In genomic region chr1:173867753-173868265, GRCh38 we compare ENCODE assay signal across 8 cellular contexts. TPM values are rescaled to one million over a fixed set of nuclear protein-coding genes. Genes with fewer than 3 reads are reported as not detected.
DNase-seq lines count a peak whose midpoint lies in the region; ATAC-seq, FAIRE-seq and TF ChIP-seq lines count a peak whose summit lies in the region.

Gene GAS5 (minus strand): TSS chr1:173867989.

- POLR2A ChIA-PET in AG04450 (lab: Yijun Ruan, JAX) (interaction anchor here (0.6 to 2.8 kb wide), 26 partner anchors 11 to 1125 kb away, joined by 3 to 32 read pairs (median 4); partner anchors contain the start of genes CENPL, PRDX6 and RC3H1), activated B cell treated with CpG ODN at 0.5 μM for 24 hours (lab: Charles Lee) (interaction anchor here (0.6 to 3.1 kb wide), 51 partner anchors 8 to 1687 kb away, joined by 3 to 49 read pairs (median 4); partner anchors contain the start of genes CACYBP, CENPL, DARS2 and KLHL20)

- H3K27ac Mint-ChIP-seq in activated B cell treated with CpG ODN at 0.5 μM for 24 hours: peak within 1 kb of the TSS; percentile 97

- peaks cover 70% of the 10 kb centered on the region for H3K36me3 Mint-ChIP-seq in activated B cell treated with CpG ODN at 0.5 μM for 24 hours (ENCODE audit: low read depth)

- H3K4me3 ChIP-seq in AG04450 (ENCODE audit: low read depth, low read length): peak within 1 kb of the TSS; percentile 95

- peaks cover 79% of the 10 kb centered on the region for H3K4me1 Mint-ChIP-seq in activated B cell treated with CpG ODN at 0.5 μM for 24 hours

- peak; percentile 84 for FAIRE-seq in islet of Langerhans (lab: Jason Lieb, UNC)

- peak within 1 kb of the TSS; percentile 79 for H3K27ac ChIP-seq in AG04450 (ENCODE audit: low read depth, low read length)

- CTCF ChIA-PET in AG04450 (lab: Charles Lee) (interaction anchor here (0.6 kb wide), 1 partner anchor 1166 kb away, joined by 4 read pairs; no protein-coding TSS in a partner anchor), activated B cell treated with CpG ODN at 0.5 μM for 24 hours (lab: Charles Lee) (interaction anchor here (1.1 kb wide), 1 partner anchor 438 kb away, joined by 3 read pairs; no protein-coding TSS in a partner anchor)

- H3K9me3 ChIP-seq in AG04450 (ENCODE audit: control insufficient read depth, insufficient read depth, low read length): no peaks in the 10 kb centered on the region

- no peaks in the 10 kb centered on the region for H3K27me3 Mint-ChIP-seq in activated B cell treated with CpG ODN at 0.5 μM for 24 hours

- H3K9me3 Mint-ChIP-seq in activated B cell treated with CpG ODN at 0.5 μM for 24 hours: no peaks in the 10 kb centered on the region

- ATAC-seq in GM18907 (IDR thresholded peaks at IDR 0.05; ENCODE audit: unreplicated experiment) (peak; percentile 79), HG03159 (IDR thresholded peaks at IDR 0.05; ENCODE audit: unreplicated experiment) (peak; percentile 68), activated B cell treated with CpG ODN at 0.5 μM for 24 hours (ENCODE audit: low read depth) (peak; percentile 80)

- H3K4me3 Mint-ChIP-seq in activated B cell treated with CpG ODN at 0.5 μM for 24 hours: peak within 1 kb of the TSS; percentile 97

- no peaks in the 10 kb centered on the region for H3K27me3 ChIP-seq in AG04450 (ENCODE audit: control insufficient read depth, insufficient read depth, low read length)

- DNase-seq in AG04450 (ENCODE audit: low read depth, low spot score) (peak; percentile 99), NCI-H345 (lab: John Stamatoyannopoulos, UW) (peak; percentile 100), activated B cell treated with CpG ODN at 0.5 μM for 24 hours (peak; percentile 95), cerebellar cortex (ENCODE audit: low spot score) (peak; percentile 100)
- peak; percentile 99 for DNase-seq in stimulated activated CD4-positive, alpha-beta T cell treated with anti-CD3 and anti-CD28 coated beads, Interleukin-12 subunit alpha, Interleukin-12 subunit beta, amount 100 ng/mL, for 4 hours

- TF ChIP-seq CTCF in AG04450 (IDR thresholded peaks at IDR 0.05; ENCODE audit: low read depth, low read length) (no peak), activated B cell treated with CpG ODN at 0.5 μM for 24 hours (IDR thresholded peaks at IDR 0.05) (no peak)

- intact Hi-C loops in activated B cell treated with CpG ODN at 0.5 μM for 24 hours (cut with micrococcal nuclease): loop anchor here (1.0 to 10.0 kb wide), 11 partner anchors 44 to 1335 kb away; partner anchors contain the start of genes CACYBP, CENPL, DARS2 and KLHL20

RNA-seq across cellular contexts. Expression of gene GAS5, which starts in this region (rescaled TPM):
- polyA plus RNA-seq in AG04450 (2011; rRNA removed): 976 and 1,191 TPM in 2 replicates
- 328 and 397 TPM in 2 replicates for polyA minus RNA-seq in AG04450 (2011; rRNA and poly(A)+ RNA removed)
- total RNA-seq in activated B cell treated with CpG ODN at 0.5 μM for 24 hours: 701 and 722 TPM in 2 replicates

Comparison
In these comparisons a context has a peak if more than half of its experiments do, and no peak if none do; other contexts are left out.
1. Peak in every context shown above with its lines: DNase-seq, ATAC-seq, H3K4me3 ChIP-seq and H3K27ac ChIP-seq.